1 cellular context compared by ENCODE assay signal in genomic region chr13:70324519-70324918, GRCh38.
TF ChIP-seq lines count a peak whose summit lies in the region.

No MANE protein-coding gene starts in this region.

TF ChIP-seq in GM23338, 12 proteins besides CTCF, POLR2A, EP300 and RAD21 (continued from another document):
- no peak for TF ChIP-seq ETS1 (IDR thresholded peaks at IDR 0.05)
- TF ChIP-seq CREB1 (CRISPR knock-in tag; IDR thresholded peaks at IDR 0.05; ENCODE audit: low read depth), result no peak
- TF ChIP-seq JUNB (IDR thresholded peaks at IDR 0.05; ENCODE audit: unreplicated experiment), result no peak
- no peak for TF ChIP-seq ZNF462 (CRISPR knock-in tag; IDR thresholded peaks at IDR 0.05)
- TF ChIP-seq ZNF331 (CRISPR knock-in tag; IDR thresholded peaks at IDR 0.05; ENCODE audit: low read depth), result no peak
- no peak for TF ChIP-seq NANOG (IDR thresholded peaks at IDR 0.05; ENCODE audit: borderline replicate concordance)
- no peak for TF ChIP-seq ZNF114 (CRISPR knock-in tag; IDR thresholded peaks at IDR 0.05)
